Comparison of ENCODE assay signal across 24 cellular contexts in genomic region chr1:63645301-63645700, GRCh38. TPM values are rescaled to one million over a fixed set of nuclear protein-coding genes. Genes with fewer than 3 reads are reported as not detected.
DNase-seq lines count a peak whose midpoint lies in the region; ATAC-seq and TF ChIP-seq lines count a peak whose summit lies in the region.
"Had no signal": no experiment of that assay in that cellular context is flagged by ENCODE, and none has a peak within 500 bp of the region (broad histone marks: within the 10 kb centered on the region; RNA-seq: fewer than 3 reads in every experiment).

No MANE protein-coding gene starts in this region.

- H3K4me3 ChIP-seq in heart left ventricle = peak overlapping the region in 4 of 12 donors; percentile 3 to 27 (median 15)
- H3K4me3 ChIP-seq in ascending aorta = peak overlapping the region in 1 of 2 donors; percentile 21
- H3K4me3 ChIP-seq in left lung = no peak overlapping the region
- H3K4me3 ChIP-seq in suprapubic skin = peak overlapping the region; percentile 20
- H3K4me3 ChIP-seq: A549, lung, transverse colon had no signal

- H3K36me3 ChIP-seq in heart left ventricle (peaks cover 0 to 44% (median 25%) of the 10 kb centered on the region in 9 donors), ascending aorta (peaks cover 0 to 22% of the 10 kb centered on the region in 2 donors), left lung (peaks cover 0 to 20% of the 10 kb centered on the region in 2 donors), suprapubic skin (peaks cover 13% of the 10 kb centered on the region)

- TF ChIP-seq CTCF in heart left ventricle (IDR thresholded peaks at IDR 0.05) (no peak), ascending aorta (IDR thresholded peaks at IDR 0.05) (no peak), left lung (IDR thresholded peaks at IDR 0.05) (no peak), suprapubic skin (IDR thresholded peaks at IDR 0.05) (no peak)

- ATAC-seq in heart left ventricle (no peak), left lung (peak; percentile 34)
- ATAC-seq: A549; activated T-cell treated with anti-CD3 and anti-CD28 coated beads, Interleukin-2, amount 50 U/mL, for 72 hours; Panc1 had no signal

- H3K9me3 ChIP-seq in heart left ventricle = no peaks in the 10 kb centered on the region
- H3K9me3 ChIP-seq in ascending aorta = no peaks in the 10 kb centered on the region
- H3K9me3 ChIP-seq in left lung = no peaks in the 10 kb centered on the region
- no peaks in the 10 kb centered on the region for H3K9me3 ChIP-seq in suprapubic skin
- H3K9me3 ChIP-seq: A549, esophagus squamous epithelium, transverse colon had no signal

- WGBS in heart left ventricle, 4 donors = 27 to 56% (median 35%) methylated on average over 2 of the region's 2 CpGs
- WGBS in suprapubic skin = 27% methylated on average over 2 of the region's 2 CpGs

- TF ChIP-seq EP300 in suprapubic skin (IDR thresholded peaks at IDR 0.05) = no peak

- H3K27ac ChIP-seq in heart left ventricle = peak overlapping the region in 9 of 12 donors; percentile 11 to 76 (median 52)
- H3K27ac ChIP-seq in ascending aorta = peak overlapping the region; percentile 34 to 56
- peak overlapping the region in 1 of 2 donors; percentile 46 for H3K27ac ChIP-seq in left lung
- no peak overlapping the region for H3K27ac ChIP-seq in suprapubic skin
- H3K27ac ChIP-seq: A549, transverse colon had no signal

- TF ChIP-seq POLR2A in heart left ventricle (IDR thresholded peaks at IDR 0.05) (no peak), suprapubic skin (IDR thresholded peaks at IDR 0.05) (no peak)

- intact Hi-C loops in heart left ventricle (cut with DNase I) = no loop called here
- intact Hi-C loops in cardiac septum (cut with DNase I) = no loop called here
- intact Hi-C loops in ascending aorta (cut with DNase I) = no loop called here
- intact Hi-C loops in left lung (cut with DNase I) = no loop called here

- H3K27me3 ChIP-seq in heart left ventricle (no peaks in the 10 kb centered on the region), ascending aorta (no peaks in the 10 kb centered on the region), left lung (no peaks in the 10 kb centered on the region), suprapubic skin (no peaks in the 10 kb centered on the region)
- H3K27me3 ChIP-seq: esophagus squamous epithelium, transverse colon had no signal

- DNase-seq in heart left ventricle (no peak), cardiac septum (ENCODE audit: low spot score) (no peak), ascending aorta (ENCODE audit: low spot score in 2 of 2) (no peak), left lung (no peak), suprapubic skin (ENCODE audit: low spot score in 2 of 2) (no peak), SIG-M5 treated with dmso at 0.1 percent for 504 hours (lab: John Stamatoyannopoulos, UW; ENCODE audit: unreplicated experiment) (no peak), NCI-H526 (lab: John Stamatoyannopoulos, UW) (no peak)
- no peak for DNase-seq in central memory CD4-positive, alpha-beta T cell
- DNase-seq: activated B cell treated with CpG ODN at 0.5 μM for 24 hours; activated CD4-positive, alpha-beta T cell treated with anti-CD3 and anti-CD28 coated beads, Interleukin-2, amount 50 U/mL, for 4 hours; activated naive CD4-positive, alpha-beta T cell; activated T-cell treated with anti-CD3 and anti-CD28 coated beads, Interleukin-2, amount 50 U/mL, for 72 hours; CD4-positive, alpha-beta memory T cell; DMS153; esophagus squamous epithelium; NCI-H1092 treated with DMSO at 0.1 percent for 48 hours; NCI-H187 treated with DMSO at 0.1 percent for 48 hours; NCI-H524 treated with DMSO at 0.1 percent for 48 hours; posterior cingulate gyrus; SIG-M5; transverse colon had no signal

- peaks cover 0 to 36% (median 20%) of the 10 kb centered on the region in 12 donors for H3K4me1 ChIP-seq in heart left ventricle
- H3K4me1 ChIP-seq in ascending aorta = peaks cover 6 to 16% of the 10 kb centered on the region in 2 donors
- peaks cover 0 to 3% of the 10 kb centered on the region in 2 donors for H3K4me1 ChIP-seq in left lung
- peaks cover 16% of the 10 kb centered on the region for H3K4me1 ChIP-seq in suprapubic skin

RNA-seq across cellular contexts. Expression of gene PGM1, which starts 52.1 kb away (rescaled TPM):
- 100 to 1,000 TPM; 180 to 419 (median 269) TPM for total RNA-seq in heart left ventricle
- 100 to 1,000 TPM in 1 of 2 donors, 10 to 100 TPM in 1; 51.4 to 119 TPM for polyA plus RNA-seq in heart left ventricle
- total RNA-seq in cardiac septum = 199 TPM
- 23.7 TPM for total RNA-seq in ascending aorta
- 10 to 100 TPM; 46.0 to 65.6 TPM for total RNA-seq in left lung
- 10 to 100 TPM; 38.9 to 52.8 (median 45.4) TPM for total RNA-seq in suprapubic skin
